In genomic region chr2:27123302-27124150, GRCh38 we compare ENCODE assay signal across 1 cellular context.
A peak's percentile ranks its signal among the peaks of the same experiment; 100 is the strongest.
TF ChIP-seq lines count a peak whose summit lies in the region.

Gene ABHD1, plus strand, starts transcription at chr2:27123815. Its CDS starts 134 bp downstream, at chr2:27123949.

TF ChIP-seq in HepG2, 621 proteins besides CTCF, POLR2A, EP300 and RAD21 (continued from another document and continues in another):
- TF ChIP-seq, protein P1, sequence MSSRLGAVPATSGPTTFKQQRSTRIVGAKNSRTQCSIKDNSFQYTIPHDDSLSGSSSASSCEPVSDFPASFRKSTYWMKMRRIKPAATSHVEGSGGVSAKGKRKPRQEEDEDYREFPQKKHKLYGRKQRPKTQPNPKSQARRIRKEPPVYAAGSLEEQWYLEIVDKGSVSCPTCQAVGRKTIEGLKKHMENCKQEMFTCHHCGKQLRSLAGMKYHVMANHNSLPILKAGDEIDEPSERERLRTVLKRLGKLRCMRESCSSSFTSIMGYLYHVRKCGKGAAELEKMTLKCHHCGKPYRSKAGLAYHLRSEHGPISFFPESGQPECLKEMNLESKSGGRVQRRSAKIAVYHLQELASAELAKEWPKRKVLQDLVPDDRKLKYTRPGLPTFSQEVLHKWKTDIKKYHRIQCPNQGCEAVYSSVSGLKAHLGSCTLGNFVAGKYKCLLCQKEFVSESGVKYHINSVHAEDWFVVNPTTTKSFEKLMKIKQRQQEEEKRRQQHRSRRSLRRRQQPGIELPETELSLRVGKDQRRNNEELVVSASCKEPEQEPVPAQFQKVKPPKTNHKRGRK (CRISPR knock-in tag; IDR thresholded peaks at IDR 0.05) = no peak
- TF ChIP-seq ZHX1 (CRISPR knock-in tag; IDR thresholded peaks at IDR 0.05; ENCODE audit: low read depth) (peak; percentile 92), PLRG1 (conservative IDR thresholded peaks at IDR 0.05) (no peak), ZSCAN21 (CRISPR knock-in tag; IDR thresholded peaks at IDR 0.05; ENCODE audit: borderline replicate concordance) (0 out of 2 replicates have a peak, but pooled peaks have one; percentile 86), PPARG (CRISPR knock-in tag; conservative IDR thresholded peaks at IDR 0.05) (no peak), NFYC (CRISPR knock-in tag; IDR thresholded peaks at IDR 0.05) (peak; percentile 25; the same call in 1 of the 2 replicates), PITX1 (CRISPR knock-in tag; IDR thresholded peaks at IDR 0.05) (0 out of 2 replicates have a peak, but pooled peaks have one; percentile 64), ZNF746 (CRISPR knock-in tag; IDR thresholded peaks at IDR 0.05) (no peak; the same call in 1 of the 2 replicates), ZNF614 (CRISPR knock-in tag; IDR thresholded peaks at IDR 0.05; ENCODE audit: borderline replicate concordance) (peak; percentile 66; the same call in 1 of the 2 replicates), CENPX (CRISPR knock-in tag; IDR thresholded peaks at IDR 0.05) (no peak), PHB2 (IDR thresholded peaks at IDR 0.05; ENCODE audit: partially characterized antibody) (no peak), GLI4 (CRISPR knock-in tag; IDR thresholded peaks at IDR 0.05; ENCODE audit: borderline replicate concordance) (peak; percentile 54; the same call in 1 of the 2 replicates), JDP2 (CRISPR knock-in tag; IDR thresholded peaks at IDR 0.05; ENCODE audit: borderline replicate concordance) (no peak), TBP (CRISPR knock-in tag; IDR thresholded peaks at IDR 0.05) (no peak), SKI (IDR thresholded peaks at IDR 0.05; ENCODE audit: partially characterized antibody) (no peak), ZNF720 (CRISPR knock-in tag; IDR thresholded peaks at IDR 0.05) (no peak), PAF1 (CRISPR knock-in tag; IDR thresholded peaks at IDR 0.05) (no peak), ZNF138 (CRISPR knock-in tag; IDR thresholded peaks at IDR 0.05; ENCODE audit: low read depth) (no peak), ZNF879 (CRISPR knock-in tag; IDR thresholded peaks at IDR 0.05) (no peak), ZSCAN9 (CRISPR knock-in tag; IDR thresholded peaks at IDR 0.05; ENCODE audit: borderline replicate concordance) (no peak; the same call in 1 of the 2 replicates), YEATS4 (CRISPR knock-in tag; IDR thresholded peaks at IDR 0.05; ENCODE audit: borderline replicate concordance) (peak; percentile 54; the same call in 1 of the 2 replicates), ZNF773 (CRISPR knock-in tag; IDR thresholded peaks at IDR 0.05; ENCODE audit: borderline replicate concordance) (no peak; the same call in 1 of the 2 replicates), CBX1 (IDR thresholded peaks at IDR 0.05; ENCODE audit: low read depth) (peak; percentile 88), NFKB2 (CRISPR knock-in tag; IDR thresholded peaks at IDR 0.05; ENCODE audit: borderline replicate concordance) (peak; percentile 79; the same call in 1 of the 2 replicates), RBM22 (optimal IDR thresholded peaks at IDR 0.05; ENCODE audit: low read length) (no peak), CREB1 (IDR thresholded peaks at IDR 0.05) (peak; percentile 62), CREB1 (CRISPR knock-in tag; IDR thresholded peaks at IDR 0.05) (no peak), GATAD1 (CRISPR knock-in tag; IDR thresholded peaks at IDR 0.05) (no peak), DDIT3 (CRISPR knock-in tag; IDR thresholded peaks at IDR 0.05) (no peak), BHLHE40 (IDR thresholded peaks at IDR 0.05; ENCODE audit: low read length) (no peak), ZNF251 (CRISPR knock-in tag; IDR thresholded peaks at IDR 0.05) (no peak), PBX3 (CRISPR knock-in tag; IDR thresholded peaks at IDR 0.05; ENCODE audit: borderline replicate concordance) (no peak), ZNF761 (CRISPR knock-in tag; conservative IDR thresholded peaks at IDR 0.05) (0 out of 2 replicates have a peak, but pooled peaks have one; percentile 52), ZNF704 (CRISPR knock-in tag; IDR thresholded peaks at IDR 0.05; ENCODE audit: borderline replicate concordance) (peak; percentile 32; the same call in 1 of the 2 replicates), ZSCAN31 (CRISPR knock-in tag; IDR thresholded peaks at IDR 0.05; ENCODE audit: low read depth) (peak; percentile 65; the same call in 1 of the 2 replicates), ZNF503 (CRISPR knock-in tag; IDR thresholded peaks at IDR 0.05) (peak; percentile 61; the same call in 1 of the 2 replicates), YEATS2 (CRISPR knock-in tag; IDR thresholded peaks at IDR 0.05; ENCODE audit: borderline replicate concordance) (no peak), ZFY (CRISPR knock-in tag; IDR thresholded peaks at IDR 0.05) (peak; percentile 76), KDM2A (CRISPR knock-in tag; IDR thresholded peaks at IDR 0.05; ENCODE audit: borderline replicate concordance, low read depth) (peak; percentile 90)
- TF ChIP-seq, protein P2, sequence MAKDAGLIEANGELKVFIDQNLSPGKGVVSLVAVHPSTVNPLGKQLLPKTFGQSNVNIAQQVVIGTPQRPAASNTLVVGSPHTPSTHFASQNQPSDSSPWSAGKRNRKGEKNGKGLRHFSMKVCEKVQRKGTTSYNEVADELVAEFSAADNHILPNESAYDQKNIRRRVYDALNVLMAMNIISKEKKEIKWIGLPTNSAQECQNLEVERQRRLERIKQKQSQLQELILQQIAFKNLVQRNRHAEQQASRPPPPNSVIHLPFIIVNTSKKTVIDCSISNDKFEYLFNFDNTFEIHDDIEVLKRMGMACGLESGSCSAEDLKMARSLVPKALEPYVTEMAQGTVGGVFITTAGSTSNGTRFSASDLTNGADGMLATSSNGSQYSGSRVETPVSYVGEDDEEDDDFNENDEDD (CRISPR knock-in tag; IDR thresholded peaks at IDR 0.05; ENCODE audit: borderline replicate concordance) = no peak
- TF ChIP-seq, protein P3, sequence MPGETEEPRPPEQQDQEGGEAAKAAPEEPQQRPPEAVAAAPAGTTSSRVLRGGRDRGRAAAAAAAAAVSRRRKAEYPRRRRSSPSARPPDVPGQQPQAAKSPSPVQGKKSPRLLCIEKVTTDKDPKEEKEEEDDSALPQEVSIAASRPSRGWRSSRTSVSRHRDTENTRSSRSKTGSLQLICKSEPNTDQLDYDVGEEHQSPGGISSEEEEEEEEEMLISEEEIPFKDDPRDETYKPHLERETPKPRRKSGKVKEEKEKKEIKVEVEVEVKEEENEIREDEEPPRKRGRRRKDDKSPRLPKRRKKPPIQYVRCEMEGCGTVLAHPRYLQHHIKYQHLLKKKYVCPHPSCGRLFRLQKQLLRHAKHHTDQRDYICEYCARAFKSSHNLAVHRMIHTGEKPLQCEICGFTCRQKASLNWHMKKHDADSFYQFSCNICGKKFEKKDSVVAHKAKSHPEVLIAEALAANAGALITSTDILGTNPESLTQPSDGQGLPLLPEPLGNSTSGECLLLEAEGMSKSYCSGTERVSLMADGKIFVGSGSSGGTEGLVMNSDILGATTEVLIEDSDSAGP (CRISPR knock-in tag; IDR thresholded peaks at IDR 0.05; ENCODE audit: borderline replicate concordance) = peak; percentile 87; the same call in 1 of the 2 replicates
- TF ChIP-seq, protein P4, sequence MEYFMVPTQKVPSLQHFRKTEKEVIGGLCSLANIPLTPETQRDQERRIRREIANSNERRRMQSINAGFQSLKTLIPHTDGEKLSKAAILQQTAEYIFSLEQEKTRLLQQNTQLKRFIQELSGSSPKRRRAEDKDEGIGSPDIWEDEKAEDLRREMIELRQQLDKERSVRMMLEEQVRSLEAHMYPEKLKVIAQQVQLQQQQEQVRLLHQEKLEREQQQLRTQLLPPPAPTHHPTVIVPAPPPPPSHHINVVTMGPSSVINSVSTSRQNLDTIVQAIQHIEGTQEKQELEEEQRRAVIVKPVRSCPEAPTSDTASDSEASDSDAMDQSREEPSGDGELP (IDR thresholded peaks at IDR 0.05; ENCODE audit: borderline replicate concordance, low read depth) = peak; percentile 59; the same call in 1 of the 2 replicates
